In the genomic region with DNA sequence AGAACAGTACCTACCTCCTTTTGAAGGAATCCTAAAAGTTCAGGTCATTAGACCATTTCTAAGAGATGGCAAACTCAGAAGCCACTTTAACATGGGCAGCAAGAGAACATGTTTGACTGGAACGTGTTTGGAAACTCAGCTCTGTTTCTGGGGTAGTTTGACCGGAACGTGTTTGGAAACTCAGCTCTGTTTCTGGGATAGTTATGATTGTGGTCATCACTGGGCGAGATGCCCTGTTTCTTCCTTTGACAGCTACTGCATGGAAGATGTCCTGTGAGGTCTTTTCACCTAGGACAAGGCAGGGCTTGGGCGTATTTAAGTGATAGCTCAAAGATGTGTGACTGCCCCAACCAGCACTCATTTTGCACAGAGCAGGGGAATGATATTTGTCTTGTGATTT, we compare ENCODE assay signal across 18 cellular contexts. TPM values are rescaled to one million over a fixed set of nuclear protein-coding genes. Genes with fewer than 3 reads are reported as not detected.
A peak's percentile ranks its signal among the peaks of the same experiment; 100 is the strongest.
DNase-seq lines count a peak whose midpoint lies in the region; ATAC-seq, FAIRE-seq and TF ChIP-seq lines count a peak whose summit lies in the region.
"Had no signal": no experiment of that assay in that cellular context is flagged by ENCODE, and none has a peak within 500 bp of the region (broad histone marks: within the 10 kb centered on the region; RNA-seq: fewer than 3 reads in every experiment).

No MANE protein-coding gene starts in this region.

- DNase-seq in AG08395 (ENCODE audit: low spot score) (peak; percentile 25), D721Med (ENCODE audit: insufficient read length, low spot score) (no peak), M059J (ENCODE audit: low read depth) (peak; percentile 5), fibroblast of gingiva (ENCODE audit: low read depth) (peak; percentile 8), ecto neural progenitor cell (ENCODE audit: low spot score) (no peak), NCI-H1105 treated with DMSO at 0.1 percent for 48 hours (lab: John Stamatoyannopoulos, UW) (no peak), NCI-H1436 (lab: John Stamatoyannopoulos, UW) (no peak)
- DNase-seq: 8988T; CD4-positive, alpha-beta memory T cell; DMS79 treated with DMSO at 0.1 percent for 48 hours; EL; GOT3; Kasumi-1; KG1 had no signal

- peak; percentile 84 for FAIRE-seq in D721Med (lab: Jason Lieb, UNC)

- TF ChIP-seq CTCF in D721Med (IDR thresholded peaks at IDR 0.05; ENCODE audit: insufficient read depth, missing control alignments), result no peak

- no peak for ATAC-seq in GM18907 (IDR thresholded peaks at IDR 0.05; ENCODE audit: unreplicated experiment)

RNA-seq across cellular contexts. Expression of a gene that starts 19.9 kb away (rescaled TPM):
- total RNA-seq in M059J (2014; rRNA removed; shearing (Covaris generic)), result not detected in 2 replicates
- total RNA-seq: CD4-positive, alpha-beta memory T cell; G401; HT-29 had no signal

RNA-seq across cellular contexts. Expression of a gene that starts 25.1 kb away (rescaled TPM):
- total RNA-seq in M059J (2014; rRNA removed; shearing (Covaris generic)), result not detected in 2 replicates
- total RNA-seq: A673; CD4-positive, alpha-beta memory T cell; G401; HT-29 had no signal

Comparison
In these comparisons a context has a peak if more than half of its experiments do, and no peak if none do; other contexts are left out.
1. DNase-seq: peak in AG08395 (single experiment), M059J (single experiment) and fibroblast of gingiva (single experiment); none in D721Med (single experiment), ecto neural progenitor cell (single experiment), NCI-H1105 treated with DMSO at 0.1 percent for 48 hours (single experiment) and NCI-H1436 (single experiment).